ENCODE assay signal across 9 cellular contexts in genomic region chr19:12794936-12795335, GRCh38. TPM values are rescaled to one million over a fixed set of nuclear protein-coding genes. Genes with fewer than 3 reads are reported as not detected.
DNase-seq lines count a peak whose midpoint lies in the region; TF ChIP-seq lines count a peak whose summit lies in the region.
"Had no signal": no experiment of that assay in that cellular context is flagged by ENCODE, and none has a peak within 500 bp of the region (broad histone marks: within the 10 kb centered on the region; RNA-seq: fewer than 3 reads in every experiment).

No MANE protein-coding gene starts in this region.

- peak overlapping the region; percentile 92 for H3K27ac Mint-ChIP-seq in activated T-cell treated with anti-CD3 and anti-CD28 coated beads, Interleukin-2, amount 50 U/mL, for 24 hours
- peak overlapping the region; percentile 96 for H3K27ac Mint-ChIP-seq in activated T-helper 1 cell treated with anti-CD3 and anti-CD28 coated beads, Interleukin-12 subunit alpha, Interleukin-12 subunit beta, Interleukin-2, Interleukin-4 antibody, amounts not matched to agents 30 ng/mL and 10 ng/mL and 1 ng/mL, durations not matched to agents 14 hours and 24 hours and 36 hours
- peak overlapping the region; percentile 92 to 99 (median 98) for H3K27ac Mint-ChIP-seq in immature natural killer cell

- intact Hi-C loops in activated T-helper 1 cell treated with anti-CD3 and anti-CD28 coated beads, Interleukin-12 subunit alpha, Interleukin-12 subunit beta, Interleukin-2, Interleukin-4 antibody, amounts not matched to agents 30 ng/mL and 10 ng/mL and 1 ng/mL, durations not matched to agents 14 hours and 24 hours and 36 hours (cut with micrococcal nuclease) = loop anchor here (1.0 to 5.0 kb wide), 2 partner anchors 75 to 1708 kb away; partner anchors contain the start of gene LDLR

- H3K4me1 Mint-ChIP-seq in activated T-cell treated with anti-CD3 and anti-CD28 coated beads, Interleukin-2, amount 50 U/mL, for 24 hours (ENCODE audit: low read depth) = peaks cover 40% of the 10 kb centered on the region
- H3K4me1 Mint-ChIP-seq in activated T-helper 1 cell treated with anti-CD3 and anti-CD28 coated beads, Interleukin-12 subunit alpha, Interleukin-12 subunit beta, Interleukin-2, Interleukin-4 antibody, amounts not matched to agents 30 ng/mL and 10 ng/mL and 1 ng/mL, durations not matched to agents 14 hours and 24 hours and 36 hours (ENCODE audit: low read depth) = peaks cover 36% of the 10 kb centered on the region
- peaks cover 29 to 36% of the 10 kb centered on the region in 2 donors for H3K4me1 Mint-ChIP-seq in immature natural killer cell

- peaks cover 64% of the 10 kb centered on the region for H3K36me3 Mint-ChIP-seq in activated T-cell treated with anti-CD3 and anti-CD28 coated beads, Interleukin-2, amount 50 U/mL, for 24 hours (ENCODE audit: low read depth)
- peaks cover 23% of the 10 kb centered on the region for H3K36me3 Mint-ChIP-seq in activated T-helper 1 cell treated with anti-CD3 and anti-CD28 coated beads, Interleukin-12 subunit alpha, Interleukin-12 subunit beta, Interleukin-2, Interleukin-4 antibody, amounts not matched to agents 30 ng/mL and 10 ng/mL and 1 ng/mL, durations not matched to agents 14 hours and 24 hours and 36 hours (ENCODE audit: low read depth)
- H3K36me3 Mint-ChIP-seq in immature natural killer cell = no peaks in the 10 kb centered on the region

- H3K4me3 ChIP-seq in subcutaneous abdominal adipose tissue (ENCODE audit: low read depth in 1 of 5, low read length in 5 of 5) = peak overlapping the region in 1 of 5 donors; percentile 59
- no peak overlapping the region for H3K4me3 ChIP-seq in brain microvascular endothelial cell (ENCODE audit: low read depth, low read length)

- H3K4me3 Mint-ChIP-seq in activated T-cell treated with anti-CD3 and anti-CD28 coated beads, Interleukin-2, amount 50 U/mL, for 24 hours = peak overlapping the region; percentile 78
- peak overlapping the region; percentile 85 for H3K4me3 Mint-ChIP-seq in activated T-helper 1 cell treated with anti-CD3 and anti-CD28 coated beads, Interleukin-12 subunit alpha, Interleukin-12 subunit beta, Interleukin-2, Interleukin-4 antibody, amounts not matched to agents 30 ng/mL and 10 ng/mL and 1 ng/mL, durations not matched to agents 14 hours and 24 hours and 36 hours
- peak overlapping the region in 4 of 5 donors; percentile 73 to 82 (median 76) for H3K4me3 Mint-ChIP-seq in immature natural killer cell

- TF ChIP-seq CTCF in brain microvascular endothelial cell (IDR thresholded peaks at IDR 0.05; ENCODE audit: low read depth, low read length, missing control alignments) = no peak

- no peaks in the 10 kb centered on the region for H3K27me3 Mint-ChIP-seq in activated T-cell treated with anti-CD3 and anti-CD28 coated beads, Interleukin-2, amount 50 U/mL, for 24 hours
- H3K27me3 Mint-ChIP-seq in activated T-helper 1 cell treated with anti-CD3 and anti-CD28 coated beads, Interleukin-12 subunit alpha, Interleukin-12 subunit beta, Interleukin-2, Interleukin-4 antibody, amounts not matched to agents 30 ng/mL and 10 ng/mL and 1 ng/mL, durations not matched to agents 14 hours and 24 hours and 36 hours (ENCODE audit: insufficient read depth) = no peaks in the 10 kb centered on the region
- peaks cover 33 to 44% (median 42%) of the 10 kb centered on the region in 3 donors for H3K27me3 Mint-ChIP-seq in immature natural killer cell (ENCODE audit: low read depth in 3 of 3)

- peaks cover 7 to 32% (median 24%) of the 10 kb centered on the region in 5 donors for H3K4me1 ChIP-seq in subcutaneous abdominal adipose tissue (ENCODE audit: control insufficient read depth in 5 of 5, insufficient read depth in 5 of 5, low read length in 5 of 5)

- no peaks in the 10 kb centered on the region for H3K9me3 Mint-ChIP-seq in activated T-cell treated with anti-CD3 and anti-CD28 coated beads, Interleukin-2, amount 50 U/mL, for 24 hours
- no peaks in the 10 kb centered on the region for H3K9me3 Mint-ChIP-seq in activated T-helper 1 cell treated with anti-CD3 and anti-CD28 coated beads, Interleukin-12 subunit alpha, Interleukin-12 subunit beta, Interleukin-2, Interleukin-4 antibody, amounts not matched to agents 30 ng/mL and 10 ng/mL and 1 ng/mL, durations not matched to agents 14 hours and 24 hours and 36 hours
- H3K9me3 Mint-ChIP-seq in immature natural killer cell = no peaks in the 10 kb centered on the region

- DNase-seq in activated T-cell treated with anti-CD3 and anti-CD28 coated beads, Interleukin-2, amount 50 U/mL, for 24 hours = no peak
- DNase-seq in activated T-cell treated with anti-CD3 and anti-CD28 coated beads for 4 hours = no peak
- no peak for DNase-seq in activated T-helper 1 cell treated with anti-CD3 and anti-CD28 coated beads, Interleukin-12 subunit alpha, Interleukin-12 subunit beta, Interleukin-2, Interleukin-4 antibody, amounts not matched to agents 30 ng/mL and 10 ng/mL and 1 ng/mL, durations not matched to agents 14 hours and 24 hours and 36 hours (ENCODE audit: low spot score)
- no peak for DNase-seq in immature natural killer cell
- no peak for DNase-seq in brain microvascular endothelial cell
- no peak for DNase-seq in SHP77 treated with DMSO at 0.1 percent for 48 hours (lab: John Stamatoyannopoulos, UW)
- no peak for DNase-seq in effector CD4-positive, alpha-beta T cell
- DNase-seq: effector CD8-positive, alpha-beta T cell had no signal

- no peak overlapping the region for H3K9ac ChIP-seq in subcutaneous abdominal adipose tissue (ENCODE audit: low read length in 5 of 5)

- H3K27ac ChIP-seq in subcutaneous abdominal adipose tissue (ENCODE audit: low read depth, low read length) (peak overlapping the region; percentile 100), brain microvascular endothelial cell (no peak overlapping the region)

- in situ Hi-C loops in brain microvascular endothelial cell (cut with HindIII; ENCODE audit: low pct_ligation_motif_present, low sequenced_read_pairs) = no loop called here

- H3K27me3 ChIP-seq in subcutaneous abdominal adipose tissue (ENCODE audit: control insufficient read depth in 5 of 5, insufficient read depth in 4 of 5, low read length in 5 of 5) = no peaks in the 10 kb centered on the region
- H3K27me3 ChIP-seq in brain microvascular endothelial cell (replicated peaks) = no peaks in the 10 kb centered on the region

- H3K9me3 ChIP-seq in subcutaneous abdominal adipose tissue (ENCODE audit: control insufficient read depth in 5 of 5, low read length in 5 of 5) = no peaks in the 10 kb centered on the region

- H3K36me3 ChIP-seq in subcutaneous abdominal adipose tissue (ENCODE audit: control insufficient read depth in 5 of 5, insufficient read depth in 5 of 5, low read length in 5 of 5) (peaks cover 0 to 22% (median 10%) of the 10 kb centered on the region in 5 donors), brain microvascular endothelial cell (replicated peaks) (peaks cover 12% of the 10 kb centered on the region)

RNA-seq across cellular contexts. Expression of gene JUNB, which starts 3.6 kb away (rescaled TPM):
- 311 and 312 TPM in 2 replicates for total RNA-seq in activated T-helper 1 cell treated with anti-CD3 and anti-CD28 coated beads, Interleukin-12 subunit alpha, Interleukin-12 subunit beta, Interleukin-2, Interleukin-4 antibody, amounts not matched to agents 30 ng/mL and 10 ng/mL and 1 ng/mL, durations not matched to agents 14 hours and 24 hours and 36 hours
- 100 to 1,000 TPM; 620 to 796 (median 697) TPM for polyA plus RNA-seq in immature natural killer cell

RNA-seq across cellular contexts. Expression of gene PRDX2, which starts 6.7 kb away (rescaled TPM):
- total RNA-seq in activated T-helper 1 cell treated with anti-CD3 and anti-CD28 coated beads, Interleukin-12 subunit alpha, Interleukin-12 subunit beta, Interleukin-2, Interleukin-4 antibody, amounts not matched to agents 30 ng/mL and 10 ng/mL and 1 ng/mL, durations not matched to agents 14 hours and 24 hours and 36 hours = 277 and 280 TPM in 2 replicates
- 100 to 1,000 TPM; 157 to 165 (median 159) TPM for polyA plus RNA-seq in immature natural killer cell

RNA-seq across cellular contexts. Expression of gene THSD8, which starts 6.9 kb away (rescaled TPM):
- total RNA-seq in activated T-helper 1 cell treated with anti-CD3 and anti-CD28 coated beads, Interleukin-12 subunit alpha, Interleukin-12 subunit beta, Interleukin-2, Interleukin-4 antibody, amounts not matched to agents 30 ng/mL and 10 ng/mL and 1 ng/mL, durations not matched to agents 14 hours and 24 hours and 36 hours = 28.0 and 28.1 TPM in 2 replicates
- polyA plus RNA-seq in immature natural killer cell = 10 to 100 TPM in 1 of 3 donors, 1 to 10 TPM in 2; 3.0 to 11.0 (median 4.5) TPM

RNA-seq across cellular contexts. Expression of gene RNASEH2A, which starts 11.4 kb away (rescaled TPM):
- total RNA-seq in activated T-helper 1 cell treated with anti-CD3 and anti-CD28 coated beads, Interleukin-12 subunit alpha, Interleukin-12 subunit beta, Interleukin-2, Interleukin-4 antibody, amounts not matched to agents 30 ng/mL and 10 ng/mL and 1 ng/mL, durations not matched to agents 14 hours and 24 hours and 36 hours = 36.1 and 37.5 TPM in 2 replicates
- polyA plus RNA-seq in immature natural killer cell = 10 to 100 TPM; 27.7 to 45.4 (median 37.5) TPM

RNA-seq across cellular contexts. Expression of gene HOOK2, which starts 19.6 kb away (rescaled TPM):
- total RNA-seq in activated T-helper 1 cell treated with anti-CD3 and anti-CD28 coated beads, Interleukin-12 subunit alpha, Interleukin-12 subunit beta, Interleukin-2, Interleukin-4 antibody, amounts not matched to agents 30 ng/mL and 10 ng/mL and 1 ng/mL, durations not matched to agents 14 hours and 24 hours and 36 hours = 13.3 and 15.7 TPM in 2 replicates
- polyA plus RNA-seq in immature natural killer cell = 1 to 10 TPM in 2 of 3 donors, not detected in 1; 2.1 to 2.5 TPM
